Comparison of ENCODE assay signal across 27 cellular contexts in genomic region chr5:86964889-86965288, GRCh38.
"Had no signal": no experiment of that assay in that cellular context is flagged by ENCODE, and none has a peak within 500 bp of the region (broad histone marks: within the 10 kb centered on the region; RNA-seq: fewer than 3 reads in every experiment).

No MANE protein-coding gene starts in this region.

- H3K36me3 Mint-ChIP-seq: activated naive CD8-positive, alpha-beta T cell treated with anti-CD3 and anti-CD28 coated beads, Interleukin-2, amount 10 ng/mL, durations not matched to agents 7 days and 5 days; WTC11 had no signal

- H3K4me2 ChIP-seq: SK-N-SH had no signal

- H3K27ac ChIP-seq: adrenal gland had no signal

- FAIRE-seq: colon, RCC 7860 had no signal

- ATAC-seq: activated CD8-positive, alpha-beta T cell treated with anti-CD3 and anti-CD28 coated beads, Interleukin-2, amount 10 ng/mL, durations not matched to agents 7 days and 5 days; WTC11 had no signal

- H3K4me3 Mint-ChIP-seq: activated CD8-positive, alpha-beta T cell treated with anti-CD3 and anti-CD28 coated beads, Interleukin-2, amount 10 ng/mL, durations not matched to agents 7 days and 5 days; activated naive CD8-positive, alpha-beta T cell treated with anti-CD3 and anti-CD28 coated beads, Interleukin-2, amount 10 ng/mL, durations not matched to agents 7 days and 5 days; T-helper 1 cell treated with Interleukin-12 subunit alpha and Interleukin-12 subunit beta and Interleukin-4 antibody, amounts not matched to agents 30 μg/mL and 1 μg/mL, for 36 hours; WTC11 had no signal

- H3K27ac Mint-ChIP-seq: activated CD8-positive, alpha-beta T cell treated with anti-CD3 and anti-CD28 coated beads, Interleukin-2, amount 10 ng/mL, durations not matched to agents 7 days and 5 days; activated naive CD8-positive, alpha-beta T cell treated with anti-CD3 and anti-CD28 coated beads, Interleukin-2, amount 10 ng/mL, durations not matched to agents 7 days and 5 days; T-helper 1 cell treated with Interleukin-12 subunit alpha and Interleukin-12 subunit beta and Interleukin-4 antibody, amounts not matched to agents 30 μg/mL and 1 μg/mL, for 36 hours; WTC11 had no signal

- H3K27me3 ChIP-seq: adrenal gland had no signal

- DNase-seq: activated CD4-positive, alpha-beta T cell treated with anti-CD3 and anti-CD28 coated beads for 48 hours; activated CD4-positive, alpha-beta T cell treated with anti-CD3 and anti-CD28 coated beads, Interleukin-2, amount 50 U/mL, for 4 hours; activated CD4-positive, CD25-positive, alpha-beta regulatory T cell treated with anti-CD3 and anti-CD28 coated beads, Interleukin-2, amount 50 U/mL, for 72 hours; activated CD8-positive, alpha-beta memory T cell treated with anti-CD3 and anti-CD28 coated beads, Interleukin-2, amount 50 U/mL, for 48 hours; activated CD8-positive, alpha-beta T cell treated with anti-CD3 and anti-CD28 coated beads, Interleukin-2, amount 10 ng/mL, durations not matched to agents 7 days and 5 days; activated naive CD4-positive, alpha-beta T cell treated with anti-CD3 and anti-CD28 coated beads, Interleukin-2, amount 50 U/mL, for 16 hours; activated naive CD8-positive, alpha-beta T cell treated with anti-CD3 and anti-CD28 coated beads, Interleukin-2, amount 10 ng/mL, durations not matched to agents 7 days and 5 days; activated T-cell treated with anti-CD3 and anti-CD28 coated beads, Interleukin-2, amount 50 U/mL, for 1 hour; adrenal gland; anterior cingulate cortex; cerebellar nuclear complex; Karpas-422; NCI-H1105; NCI-H1436; NCI-H1694 treated with DMSO at 0.1 percent for 48 hours; NCI-H2029 treated with DMSO at 0.1 percent for 48 hours; NCI-H345; NCI-H510A; NCI-H526 treated with DMSO at 0.1 percent for 48 hours; NCI-H82; SHP77 treated with DMSO at 0.1 percent for 48 hours; SK-N-SH; SW 1271 had no signal

- H3K9me2 ChIP-seq: SK-N-SH had no signal

- H3K36me3 ChIP-seq: adrenal gland had no signal

- H3K9me3 ChIP-seq: adrenal gland, SK-N-SH had no signal

- H3K4me3 ChIP-seq: adrenal gland had no signal

- H3K9ac ChIP-seq: SK-N-SH had no signal

- H3K9me3 Mint-ChIP-seq: activated naive CD8-positive, alpha-beta T cell treated with anti-CD3 and anti-CD28 coated beads, Interleukin-2, amount 10 ng/mL, durations not matched to agents 7 days and 5 days; T-helper 1 cell treated with Interleukin-12 subunit alpha and Interleukin-12 subunit beta and Interleukin-4 antibody, amounts not matched to agents 30 μg/mL and 1 μg/mL, for 36 hours; WTC11 had no signal

- H3K4me1 Mint-ChIP-seq: activated naive CD8-positive, alpha-beta T cell treated with anti-CD3 and anti-CD28 coated beads, Interleukin-2, amount 10 ng/mL, durations not matched to agents 7 days and 5 days had no signal
